In the genomic region with DNA sequence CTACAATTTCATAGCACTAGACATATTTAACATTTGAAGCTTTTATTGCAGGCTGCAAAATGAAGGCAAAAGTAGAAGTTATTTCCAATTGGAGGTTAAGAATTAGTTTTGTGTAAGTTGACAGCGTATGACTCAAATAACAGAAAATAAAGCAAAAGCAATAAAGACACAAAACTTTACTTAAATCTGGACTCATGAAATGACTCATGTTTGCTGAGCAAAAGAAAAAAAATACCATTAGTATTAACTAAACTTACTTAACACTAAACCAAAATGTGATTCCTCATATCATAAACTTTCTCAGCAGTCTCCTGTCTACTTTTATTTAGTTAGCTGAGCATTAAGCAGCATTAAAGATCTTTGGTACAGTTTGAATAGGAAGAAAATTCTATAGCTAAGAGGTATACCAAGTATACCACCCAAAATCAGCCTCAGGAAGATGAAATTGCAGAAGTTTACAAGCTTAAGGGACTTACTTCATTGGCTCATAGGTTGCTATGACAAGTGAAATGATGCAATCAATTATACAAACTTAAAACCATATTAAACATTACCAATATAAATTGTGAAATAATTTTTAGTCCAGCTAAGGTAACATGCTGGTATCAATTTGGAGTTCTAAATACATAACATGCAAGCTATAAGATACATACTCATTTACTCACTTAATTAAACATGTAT, we compare ENCODE assay signal across 22 cellular contexts.
"Had no signal": no experiment of that assay in that cellular context is flagged by ENCODE, and none has a peak within 500 bp of the region (broad histone marks: within the 10 kb centered on the region; RNA-seq: fewer than 3 reads in every experiment).

No MANE protein-coding gene starts in this region.

- H3K27me3 ChIP-seq: brain microvascular endothelial cell, left lung, spleen, stomach, testis, upper lobe of left lung had no signal

- ATAC-seq: activated T-cell treated with anti-CD3 and anti-CD28 coated beads, Interleukin-2, amount 50 U/mL, for 72 hours; left lung; psoas muscle; sciatic nerve; WTC11 had no signal

- H3K27me3 Mint-ChIP-seq: activated naive CD8-positive, alpha-beta T cell had no signal

- H3K9me3 ChIP-seq: psoas muscle, stomach, testis, upper lobe of left lung had no signal

- H3K27ac Mint-ChIP-seq: activated naive CD8-positive, alpha-beta T cell; activated T-cell treated with anti-CD3 and anti-CD28 coated beads, Interleukin-2, amount 50 U/mL, for 72 hours; WTC11 had no signal

- H3K36me3 ChIP-seq: brain microvascular endothelial cell, left lung, spleen, stomach, upper lobe of left lung had no signal

- H3K27ac ChIP-seq: brain microvascular endothelial cell, left lung, psoas muscle, spleen, stomach, testis, upper lobe of left lung had no signal

- H3K4me3 Mint-ChIP-seq: activated naive CD8-positive, alpha-beta T cell; activated T-cell treated with anti-CD3 and anti-CD28 coated beads, Interleukin-2, amount 50 U/mL, for 72 hours; neural crest cell; WTC11 had no signal

- H3K4me1 ChIP-seq: left lung, psoas muscle, spleen, stomach, upper lobe of left lung had no signal

- DNase-seq: activated CD4-positive, alpha-beta T cell treated with anti-CD3 and anti-CD28 coated beads for 48 hours; activated CD8-positive, alpha-beta memory T cell treated with anti-CD3 and anti-CD28 coated beads, Interleukin-2, amount 50 U/mL, for 48 hours; activated gamma-delta T cell treated with Interleukin-2 at 50 U/mL for 16 hours; activated T-cell treated with anti-CD3 and anti-CD28 coated beads, Interleukin-2, amount 50 U/mL, for 72 hours; amygdala; brain microvascular endothelial cell; cortex of kidney; effector CD8-positive, alpha-beta T cell; hippocampal formation; left lung; mammary epithelial cell; psoas muscle; spleen; stomach; testis; upper lobe of left lung had no signal

- H3K36me3 Mint-ChIP-seq: activated naive CD8-positive, alpha-beta T cell had no signal

- FAIRE-seq: endothelial cell of umbilical vein, keratinocyte had no signal

- H3K4me1 Mint-ChIP-seq: neural crest cell, WTC11 had no signal

- H3K4me3 ChIP-seq: left lung, psoas muscle, spleen, stomach, testis, upper lobe of left lung had no signal
